Comparison of ENCODE assay signal across 22 cellular contexts in genomic region chr3:14436954-14437281, GRCh38. TPM values are rescaled to one million over a fixed set of nuclear protein-coding genes. Genes with fewer than 3 reads are reported as not detected.
DNase-seq lines count a peak whose midpoint lies in the region; ATAC-seq lines count a peak whose summit lies in the region.
"Had no signal": no experiment of that assay in that cellular context is flagged by ENCODE, and none has a peak within 500 bp of the region (broad histone marks: within the 10 kb centered on the region; RNA-seq: fewer than 3 reads in every experiment).

No MANE protein-coding gene starts in this region.

- peaks cover 41% of the 10 kb centered on the region for H3K4me1 Mint-ChIP-seq in T-helper 2 cell treated with Interferon-gamma antibody and Interleukin-4, amounts not matched to agents 5 μg/mL and 100 μg/mL, for 36 hours (ENCODE audit: low read depth)
- H3K4me1 Mint-ChIP-seq in central memory CD8-positive, alpha-beta T cell = peaks cover 73% of the 10 kb centered on the region
- peaks cover 87% of the 10 kb centered on the region for H3K4me1 Mint-ChIP-seq in stimulated activated memory B cell treated with anti-CD40 and anti-IgM and Interleukin-4, amounts not matched to agents 10 μg/mL and 1 μg/mL and 100 μg/mL, for 72 hours

- peak overlapping the region; percentile 4 for H3K27ac Mint-ChIP-seq in T-helper 2 cell treated with Interferon-gamma antibody and Interleukin-4, amounts not matched to agents 5 μg/mL and 100 μg/mL, for 36 hours
- H3K27ac Mint-ChIP-seq in central memory CD8-positive, alpha-beta T cell (ENCODE audit: low read depth) = peak overlapping the region; percentile 100
- H3K27ac Mint-ChIP-seq in stimulated activated memory B cell treated with anti-CD40 and anti-IgM and Interleukin-4, amounts not matched to agents 10 μg/mL and 1 μg/mL and 100 μg/mL, for 72 hours = peak overlapping the region; percentile 57
- H3K27ac Mint-ChIP-seq: activated naive CD4-positive, alpha-beta T cell treated with anti-CD3 and anti-CD28 coated beads for 36 hours had no signal

- peaks cover 91% of the 10 kb centered on the region for H3K79me2 ChIP-seq in Karpas-422 (ENCODE audit: low read length)

- H3K4me1 ChIP-seq in Karpas-422 (ENCODE audit: low read length) = peaks cover 62% of the 10 kb centered on the region
- H3K4me1 ChIP-seq in SJCRH30 = peaks cover 42% of the 10 kb centered on the region

- no peak overlapping the region for H2AFZ ChIP-seq in Karpas-422 (ENCODE audit: low read length)

- H3K4me3 ChIP-seq in Karpas-422 (ENCODE audit: low read length) (no peak overlapping the region), SJCRH30 (no peak overlapping the region)
- H3K4me3 ChIP-seq: BLaER1, mucosa of descending colon, sigmoid colon, SK-N-MC, thoracic aorta had no signal

- peak overlapping the region; percentile 28; the same call in 1 of the 2 replicates for H3K27ac ChIP-seq in Karpas-422 (ENCODE audit: low read length)
- no peak overlapping the region for H3K27ac ChIP-seq in SJCRH30
- H3K27ac ChIP-seq: BLaER1, sigmoid colon, SK-N-MC, thoracic aorta had no signal

- DNase-seq in T-helper 2 cell treated with Interferon-gamma antibody and Interleukin-4, amounts not matched to agents 5 μg/mL and 100 μg/mL, for 36 hours (ENCODE audit: low spot score) = no peak
- DNase-seq in T-helper 2 cell = no peak
- no peak for DNase-seq in Karpas-422
- DNase-seq in central memory CD8-positive, alpha-beta T cell (ENCODE audit: low spot score in 2 of 2) = no peak
- no peak for DNase-seq in HT-29 (ENCODE audit: low spot score)
- no peak for DNase-seq in SJCRH30
- DNase-seq: 8988T; activated naive CD4-positive, alpha-beta T cell treated with anti-CD3 and anti-CD28 coated beads for 36 hours; DMS79; foreskin melanocyte; left cardiac atrium; NCI-H1105; NCI-H69; PC-3; sigmoid colon; stimulated activated CD4-positive, alpha-beta T cell treated with anti-CD3 and anti-CD28 coated beads, Interleukin-2, amount 100 ng/mL, for 24 hours had no signal

- H4K20me1 ChIP-seq in Karpas-422 (ENCODE audit: insufficient read depth, low read depth, low read length) = no peaks in the 10 kb centered on the region

- H3K4me3 Mint-ChIP-seq in T-helper 2 cell treated with Interferon-gamma antibody and Interleukin-4, amounts not matched to agents 5 μg/mL and 100 μg/mL, for 36 hours = no peak overlapping the region
- no peak overlapping the region for H3K4me3 Mint-ChIP-seq in central memory CD8-positive, alpha-beta T cell
- H3K4me3 Mint-ChIP-seq in stimulated activated memory B cell treated with anti-CD40 and anti-IgM and Interleukin-4, amounts not matched to agents 10 μg/mL and 1 μg/mL and 100 μg/mL, for 72 hours = no peak overlapping the region
- H3K4me3 Mint-ChIP-seq: activated naive CD4-positive, alpha-beta T cell treated with anti-CD3 and anti-CD28 coated beads for 36 hours had no signal

- H3K4me2 ChIP-seq in Karpas-422 (ENCODE audit: low read depth, low read length, poor library complexity, severe bottlenecking) = no peak overlapping the region
- H3K4me2 ChIP-seq: BLaER1 had no signal

- ATAC-seq in central memory CD8-positive, alpha-beta T cell (replicated peaks; ENCODE audit: extremely low read depth, poor library complexity, severe bottlenecking) = no peak
- ATAC-seq in stimulated activated memory B cell treated with anti-CD40 and anti-IgM and Interleukin-4, amounts not matched to agents 10 μg/mL and 1 μg/mL and 100 μg/mL, for 72 hours = no peak
- ATAC-seq in GM18858 (IDR thresholded peaks at IDR 0.05; ENCODE audit: unreplicated experiment) = no peak
- ATAC-seq: PC-3 had no signal

- H3K27me3 ChIP-seq in Karpas-422 (ENCODE audit: low read length) (no peaks in the 10 kb centered on the region), SJCRH30 (no peaks in the 10 kb centered on the region)
- H3K27me3 ChIP-seq: BLaER1, sigmoid colon had no signal

- no peaks in the 10 kb centered on the region for H3K9me3 ChIP-seq in Karpas-422 (ENCODE audit: low read length)
- no peaks in the 10 kb centered on the region for H3K9me3 ChIP-seq in SJCRH30 (replicated peaks)
- H3K9me3 ChIP-seq: BLaER1, mucosa of descending colon, sigmoid colon, thoracic aorta had no signal

- no peaks in the 10 kb centered on the region for H3K9me3 Mint-ChIP-seq in T-helper 2 cell treated with Interferon-gamma antibody and Interleukin-4, amounts not matched to agents 5 μg/mL and 100 μg/mL, for 36 hours
- no peaks in the 10 kb centered on the region for H3K9me3 Mint-ChIP-seq in central memory CD8-positive, alpha-beta T cell
- H3K9me3 Mint-ChIP-seq in stimulated activated memory B cell treated with anti-CD40 and anti-IgM and Interleukin-4, amounts not matched to agents 10 μg/mL and 1 μg/mL and 100 μg/mL, for 72 hours = no peaks in the 10 kb centered on the region
- H3K9me3 Mint-ChIP-seq: activated naive CD4-positive, alpha-beta T cell treated with anti-CD3 and anti-CD28 coated beads for 36 hours had no signal

- H3K27me3 Mint-ChIP-seq in T-helper 2 cell treated with Interferon-gamma antibody and Interleukin-4, amounts not matched to agents 5 μg/mL and 100 μg/mL, for 36 hours (ENCODE audit: low read depth) = no peaks in the 10 kb centered on the region
- no peaks in the 10 kb centered on the region for H3K27me3 Mint-ChIP-seq in central memory CD8-positive, alpha-beta T cell
- no peaks in the 10 kb centered on the region for H3K27me3 Mint-ChIP-seq in stimulated activated memory B cell treated with anti-CD40 and anti-IgM and Interleukin-4, amounts not matched to agents 10 μg/mL and 1 μg/mL and 100 μg/mL, for 72 hours

- no peak overlapping the region for H3K9ac ChIP-seq in Karpas-422 (ENCODE audit: low read length)
- H3K9ac ChIP-seq: BLaER1 had no signal

- peaks cover 6% of the 10 kb centered on the region for H3K36me3 Mint-ChIP-seq in T-helper 2 cell treated with Interferon-gamma antibody and Interleukin-4, amounts not matched to agents 5 μg/mL and 100 μg/mL, for 36 hours (ENCODE audit: low read depth)
- peaks cover 8% of the 10 kb centered on the region for H3K36me3 Mint-ChIP-seq in central memory CD8-positive, alpha-beta T cell (ENCODE audit: insufficient read depth)
- H3K36me3 Mint-ChIP-seq in stimulated activated memory B cell treated with anti-CD40 and anti-IgM and Interleukin-4, amounts not matched to agents 10 μg/mL and 1 μg/mL and 100 μg/mL, for 72 hours = peaks cover 6% of the 10 kb centered on the region

- H3K9me2 ChIP-seq in Karpas-422 (replicated peaks; ENCODE audit: insufficient read depth, low read length) = no peaks in the 10 kb centered on the region

- H3K36me3 ChIP-seq in Karpas-422 (ENCODE audit: insufficient read depth, low read length) = no peaks in the 10 kb centered on the region
- H3K36me3 ChIP-seq in SJCRH30 = no peaks in the 10 kb centered on the region
- H3K36me3 ChIP-seq: sigmoid colon, thoracic aorta had no signal

RNA-seq across cellular contexts. Expression of gene SLC6A6, which starts 34.5 kb away (rescaled TPM):
- total RNA-seq in Karpas-422 (2014; rRNA removed; shearing (Covaris generic); ENCODE audit: low replicate concordance) = 25.3 and 30.2 TPM in 2 replicates
- total RNA-seq in HT-29 (2014; rRNA removed; shearing (Covaris generic)) = 51.5 and 55.3 TPM in 2 replicates
- 10.5 and 10.9 TPM in 2 replicates for total RNA-seq in SJCRH30 (2014; rRNA removed; shearing (Covaris generic))

Comparison
In these comparisons a context has a peak if more than half of its experiments do, and no peak if none do; other contexts are left out.
1. H3K27ac Mint-ChIP-seq: peak in every context shown above with its lines; median percentile 100 in central memory CD8-positive, alpha-beta T cell; 57 in stimulated activated memory B cell treated with anti-CD40 and anti-IgM and Interleukin-4, amounts not matched to agents 10 μg/mL and 1 μg/mL and 100 μg/mL, for 72 hours; 4 in T-helper 2 cell treated with Interferon-gamma antibody and Interleukin-4, amounts not matched to agents 5 μg/mL and 100 μg/mL, for 36 hours.